In genomic region chr11:127126956-127127355, GRCh38 we compare ENCODE assay signal across 21 cellular contexts.
"Had no signal": no experiment of that assay in that cellular context is flagged by ENCODE, and none has a peak within 500 bp of the region (broad histone marks: within the 10 kb centered on the region; RNA-seq: fewer than 3 reads in every experiment).

No MANE protein-coding gene starts in this region.

- DNase-seq: activated CD4-positive, alpha-beta memory T cell treated with anti-CD3 and anti-CD28 coated beads, Interleukin-2, amount 10 ng/mL, durations not matched to agents 7 days and 5 days; activated CD4-positive, alpha-beta T cell treated with anti-CD3 and anti-CD28 coated beads, Interleukin-2, amount 50 U/mL, for 1 hour; activated CD4-positive, CD25-positive, alpha-beta regulatory T cell; activated CD8-positive, alpha-beta memory T cell treated with anti-CD3 and anti-CD28 coated beads, Interleukin-2, amount 50 U/mL, for 4 hours; Karpas-422; NCI-H1417; NCI-H2029; NCI-H2107; NCI-H2171 treated with DMSO at 0.1 percent for 48 hours; NCI-H226; NCI-H526; PC-3; SIG-M5; T-cell; T-helper 2 cell; T1000 had no signal

- H3K27me3 Mint-ChIP-seq: activated CD4-positive, alpha-beta memory T cell treated with anti-CD3 and anti-CD28 coated beads, Interleukin-2, amount 10 ng/mL, durations not matched to agents 7 days and 5 days; activated naive CD4-positive, alpha-beta T cell treated with anti-CD3 and anti-CD28 coated beads, Interleukin-2, amount 50 U/mL, for 24 hours; central memory CD8-positive, alpha-beta T cell; T-cell had no signal

- H3K9me3 ChIP-seq: ascending aorta had no signal

- FAIRE-seq: TTC549 had no signal

- H3K27me3 ChIP-seq: ascending aorta had no signal

- H3K36me3 Mint-ChIP-seq: activated naive CD4-positive, alpha-beta T cell treated with anti-CD3 and anti-CD28 coated beads, Interleukin-2, amount 50 U/mL, for 24 hours; brain; T-cell had no signal

- H3K9me3 Mint-ChIP-seq: activated CD4-positive, alpha-beta memory T cell treated with anti-CD3 and anti-CD28 coated beads, Interleukin-2, amount 10 ng/mL, durations not matched to agents 7 days and 5 days; activated naive CD4-positive, alpha-beta T cell treated with anti-CD3 and anti-CD28 coated beads, Interleukin-2, amount 50 U/mL, for 24 hours; brain; T-cell had no signal

- H3K4me3 Mint-ChIP-seq: activated CD4-positive, alpha-beta memory T cell treated with anti-CD3 and anti-CD28 coated beads, Interleukin-2, amount 10 ng/mL, durations not matched to agents 7 days and 5 days; activated naive CD4-positive, alpha-beta T cell treated with anti-CD3 and anti-CD28 coated beads, Interleukin-2, amount 50 U/mL, for 24 hours; brain; central memory CD8-positive, alpha-beta T cell; T-cell had no signal

- H3K36me3 ChIP-seq: ascending aorta had no signal

- H3K4me3 ChIP-seq: ascending aorta had no signal

- ATAC-seq: PC-3, T-cell had no signal

- H3K27ac ChIP-seq: ascending aorta had no signal

- H3K4me1 ChIP-seq: ascending aorta had no signal

- H3K27ac Mint-ChIP-seq: activated CD4-positive, alpha-beta memory T cell treated with anti-CD3 and anti-CD28 coated beads, Interleukin-2, amount 10 ng/mL, durations not matched to agents 7 days and 5 days; activated naive CD4-positive, alpha-beta T cell treated with anti-CD3 and anti-CD28 coated beads, Interleukin-2, amount 50 U/mL, for 24 hours; T-cell had no signal

- H3K4me1 Mint-ChIP-seq: activated CD4-positive, alpha-beta memory T cell treated with anti-CD3 and anti-CD28 coated beads, Interleukin-2, amount 10 ng/mL, durations not matched to agents 7 days and 5 days; activated naive CD4-positive, alpha-beta T cell treated with anti-CD3 and anti-CD28 coated beads, Interleukin-2, amount 50 U/mL, for 24 hours; brain; central memory CD8-positive, alpha-beta T cell; T-cell had no signal
